In genomic region chr13:50060718-50061117, GRCh38 we compare ENCODE assay signal across 1 cellular context.
TF ChIP-seq lines count a peak whose summit lies in the region.

No MANE protein-coding gene starts in this region.

TF ChIP-seq in HepG2, 621 proteins besides CTCF, POLR2A, EP300 and RAD21 (continued from another document):
- TF ChIP-seq ZXDC (CRISPR knock-in tag; IDR thresholded peaks at IDR 0.05): no peak
